ENCODE assay signal across 4 cellular contexts in genomic region chr12:13252616-13253015, GRCh38.
"Had no signal": no experiment of that assay in that cellular context is flagged by ENCODE, and none has a peak within 500 bp of the region (broad histone marks: within the 10 kb centered on the region; RNA-seq: fewer than 3 reads in every experiment).

No MANE protein-coding gene starts in this region.

- H3K36me3 ChIP-seq: HAP-1 had no signal

- H3K4me3 ChIP-seq: GM23338, HAP-1 had no signal

- DNase-seq: HFFc6, KBM-7 had no signal
